32 cellular contexts compared by ENCODE assay signal in genomic region chr4:22719218-22719617, GRCh38. TPM values are rescaled to one million over a fixed set of nuclear protein-coding genes. Genes with fewer than 3 reads are reported as not detected.
"Had no signal": no experiment of that assay in that cellular context is flagged by ENCODE, and none has a peak within 500 bp of the region (broad histone marks: within the 10 kb centered on the region; RNA-seq: fewer than 3 reads in every experiment).

No MANE protein-coding gene starts in this region.

- H3K27ac ChIP-seq: esophagus squamous epithelium, heart right ventricle, left ventricle myocardium inferior, lower lobe of right lung, ovary, psoas muscle, skin epidermis, suprapubic skin, transverse colon, upper lobe of right lung, uterus had no signal

- DNase-seq: cortex of kidney; effector memory CD8-positive, alpha-beta T cell; erythroblast; esophagus squamous epithelium; foreskin melanocyte; glutamatergic neuron; heart right ventricle; hippocampal formation; left cardiac atrium; left ventricle myocardium inferior; lower lobe of right lung; natural killer cell; occipital lobe; ovary; posterior cingulate gyrus; psoas muscle; right cardiac atrium; stimulated activated CD4-positive, alpha-beta T cell treated with anti-CD3 and anti-CD28 coated beads, Interleukin-15, amount 100 ng/mL, for 24 hours; stimulated activated CD4-positive, alpha-beta T cell treated with anti-CD3 and anti-CD28 coated beads, Interleukin-2, amount 100 ng/mL, for 48 hours; stimulated activated CD8-positive, alpha-beta memory T cell treated with anti-CD3 and anti-CD28 coated beads, Interleukin-4, amount 100 ng/mL, for 48 hours; stimulated activated naive CD4-positive, alpha-beta T cell; stimulated activated naive CD8-positive, alpha-beta T cell treated with anti-CD3 and anti-CD28 coated beads, Interleukin-15, amount 100 ng/mL, for 72 hours; transverse colon; upper lobe of right lung; uterus had no signal

- H3K4me3 ChIP-seq: esophagus squamous epithelium, heart right ventricle, left ventricle myocardium inferior, lower lobe of right lung, ovary, psoas muscle, skin epidermis, suprapubic skin, transverse colon, upper lobe of right lung, uterus had no signal

- FAIRE-seq: endometrium, islet of Langerhans had no signal

- H3K36me3 ChIP-seq: esophagus squamous epithelium, heart right ventricle, left ventricle myocardium inferior, lower lobe of right lung, ovary, suprapubic skin, transverse colon, upper lobe of right lung, uterus had no signal

- H3K27me3 ChIP-seq: esophagus squamous epithelium, heart right ventricle, ovary, suprapubic skin, transverse colon, upper lobe of right lung, uterus had no signal

- ATAC-seq: effector memory CD8-positive, alpha-beta T cell; heart right ventricle; left cardiac atrium; lower lobe of right lung; natural killer cell; psoas muscle; right cardiac atrium; stimulated activated naive CD8-positive, alpha-beta T cell treated with anti-CD3 and anti-CD28 coated beads, Interleukin-15, amount 100 ng/mL, for 72 hours; upper lobe of right lung had no signal

- H3K4me1 ChIP-seq: esophagus squamous epithelium, heart right ventricle, left ventricle myocardium inferior, lower lobe of right lung, psoas muscle, suprapubic skin, transverse colon, upper lobe of right lung, uterus had no signal

- H3K9me3 ChIP-seq: esophagus squamous epithelium, lower lobe of right lung, ovary, psoas muscle, suprapubic skin, transverse colon, upper lobe of right lung, uterus had no signal

RNA-seq across cellular contexts. Expression of gene GBA3, which starts 26.5 kb away (rescaled TPM):
- total RNA-seq: dermis microvascular lymphatic vessel endothelial cell, esophagus squamous epithelium, heart right ventricle, kidney epithelial cell, left cardiac atrium, left ventricle myocardium inferior, natural killer cell, psoas muscle, right cardiac atrium had no signal
- polyA plus RNA-seq: heart right ventricle, neural cell, right cardiac atrium had no signal
